ENCODE assay signal across 16 cellular contexts in the genomic region with DNA sequence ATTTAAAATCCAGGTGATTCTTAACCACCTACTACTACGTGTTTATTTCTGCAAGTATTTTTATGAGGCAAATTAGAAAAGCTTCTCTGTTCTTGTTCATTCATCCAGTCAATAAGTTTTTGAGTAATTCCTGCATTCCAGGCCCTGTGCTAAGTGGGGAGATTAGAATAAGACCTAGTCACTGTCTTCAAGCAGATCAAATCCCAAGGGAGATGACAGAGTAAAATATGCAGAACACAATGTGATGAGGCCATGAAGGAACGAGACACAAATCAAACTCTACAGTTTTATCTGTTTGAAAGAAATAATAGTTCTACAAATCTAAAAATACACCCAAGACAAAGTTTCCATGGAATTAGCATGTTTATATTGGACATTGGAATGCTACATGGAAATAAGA.
A peak's percentile ranks its signal among the peaks of the same experiment; 100 is the strongest.
DNase-seq lines count a peak whose midpoint lies in the region; ATAC-seq and TF ChIP-seq lines count a peak whose summit lies in the region.
"Had no signal": no experiment of that assay in that cellular context is flagged by ENCODE, and none has a peak within 500 bp of the region (broad histone marks: within the 10 kb centered on the region; RNA-seq: fewer than 3 reads in every experiment).

No MANE protein-coding gene starts in this region.

- WGBS in smooth muscle cell (ENCODE audit: low lambda C conversion rate) = 60% methylated on average over 2 of the region's 2 CpGs

- H3K79me2 ChIP-seq in smooth muscle cell (ENCODE audit: low read depth) = no peaks in the 10 kb centered on the region

- peaks cover 10% of the 10 kb centered on the region for H3F3A ChIP-seq in smooth muscle cell (ENCODE audit: low read depth)

- H3K27ac ChIP-seq in A673 (ENCODE audit: low read depth, low read length, poor library complexity, severe bottlenecking) = no peak overlapping the region
- H3K27ac ChIP-seq in ascending aorta = peak overlapping the region; percentile 43 to 66
- H3K27ac ChIP-seq in smooth muscle cell (ENCODE audit: low read depth) = peak overlapping the region; percentile 13
- H3K27ac ChIP-seq: 22Rv1, A549, BLaER1, HL-60 had no signal

- H2AFZ ChIP-seq in smooth muscle cell (ENCODE audit: low read depth) = no peak overlapping the region

- peak overlapping the region; percentile 15 for H3K4me2 ChIP-seq in smooth muscle cell
- H3K4me2 ChIP-seq: A549, BLaER1 had no signal

- CTCF ChIA-PET in A673 (lab: Charles Lee) = no interaction called here

- no peak overlapping the region for H3K4me3 ChIP-seq in A673 (ENCODE audit: low read depth, low read length, poor library complexity, severe bottlenecking)
- H3K4me3 ChIP-seq in ascending aorta = no peak overlapping the region
- H3K4me3 ChIP-seq in fibroblast of the aortic adventitia (ENCODE audit: low read depth, low read length) = no peak overlapping the region
- H3K4me3 ChIP-seq in smooth muscle cell = no peak overlapping the region
- H3K4me3 ChIP-seq: A549, BLaER1, GM23338 had no signal

- H3K4me1 ChIP-seq in A673 (ENCODE audit: insufficient read depth, low read length, poor library complexity, severe bottlenecking) = peaks cover 10% of the 10 kb centered on the region
- peaks cover 8 to 24% of the 10 kb centered on the region in 2 donors for H3K4me1 ChIP-seq in ascending aorta
- no peaks in the 10 kb centered on the region for H3K4me1 ChIP-seq in smooth muscle cell (ENCODE audit: low read depth)
- H3K4me1 ChIP-seq: A549, BLaER1, Caco-2 had no signal

- no peak overlapping the region for H3K9ac ChIP-seq in smooth muscle cell (ENCODE audit: low read depth)
- H3K9ac ChIP-seq: BLaER1 had no signal

- intact Hi-C loops in A673 (cut with micrococcal nuclease; ENCODE audit: unreplicated experiment) = no loop called here
- intact Hi-C loops in ascending aorta (cut with DNase I) = no loop called here

- H3K9me3 ChIP-seq in A673 (ENCODE audit: low read depth, low read length, poor library complexity, severe bottlenecking) (no peaks in the 10 kb centered on the region), ascending aorta (no peaks in the 10 kb centered on the region), smooth muscle cell (replicated peaks; ENCODE audit: low read depth) (no peaks in the 10 kb centered on the region)
- H3K9me3 ChIP-seq: A549, BLaER1, Caco-2 had no signal

- ATAC-seq in HG03097 (IDR thresholded peaks at IDR 0.05; ENCODE audit: low FRiP score, unreplicated experiment) (no peak), left lobe of liver (no peak)
- ATAC-seq: A549; CD8-positive, alpha-beta T cell; GM23338 had no signal

- TF ChIP-seq CTCF in A673 (conservative IDR thresholded peaks at IDR 0.05; ENCODE audit: low read depth, low read length) = no peak
- no peak for TF ChIP-seq CTCF in ascending aorta (IDR thresholded peaks at IDR 0.05)
- TF ChIP-seq CTCF in fibroblast of the aortic adventitia (IDR thresholded peaks at IDR 0.05; ENCODE audit: insufficient read depth, low read length) = no peak
- TF ChIP-seq CTCF in smooth muscle cell (IDR thresholded peaks at IDR 0.05; ENCODE audit: borderline replicate concordance, insufficient read depth, poor library complexity, severe bottlenecking) = no peak

- BruUV-seq in A673 (replicated peaks; lab: Mats Ljungman, UMichigan) = no TSS peak

- H3K27me3 ChIP-seq in A673 (replicated peaks; ENCODE audit: insufficient read depth, low read depth, low read length, poor library complexity) (no peaks in the 10 kb centered on the region), ascending aorta (no peaks in the 10 kb centered on the region), smooth muscle cell (ENCODE audit: low read depth) (no peaks in the 10 kb centered on the region)
- H3K27me3 ChIP-seq: BLaER1 had no signal

- no peaks in the 10 kb centered on the region for H3K36me3 ChIP-seq in A673 (ENCODE audit: insufficient read depth, low read length, poor library complexity, severe bottlenecking)
- no peaks in the 10 kb centered on the region for H3K36me3 ChIP-seq in ascending aorta
- H3K36me3 ChIP-seq in smooth muscle cell (ENCODE audit: low read depth) = no peaks in the 10 kb centered on the region
- H3K36me3 ChIP-seq: BLaER1 had no signal

- DNase-seq in A673 (ENCODE audit: low spot score) (peak; percentile 59), ascending aorta (ENCODE audit: low spot score in 2 of 2) (no peak), fibroblast of the aortic adventitia (ENCODE audit: low read depth) (peak; percentile 30), smooth muscle cell (lab: John Stamatoyannopoulos, UW; ENCODE audit: unreplicated experiment) (no peak), NCI-H1694 (lab: John Stamatoyannopoulos, UW) (no peak), left lobe of liver (ENCODE audit: low spot score) (no peak), NCI-H1417 (lab: John Stamatoyannopoulos, UW) (no peak)
- DNase-seq: Caco-2; CD8-positive, alpha-beta T cell; HCEC 1CT had no signal

- no peaks in the 10 kb centered on the region for H4K20me1 ChIP-seq in smooth muscle cell (ENCODE audit: low read depth)
- H4K20me1 ChIP-seq: BLaER1 had no signal

- POLR2A ChIA-PET in A673 (lab: Charles Lee; ENCODE audit: low non-redundant PET) = no interaction called here

Comparison
In these comparisons a context has a peak if more than half of its experiments do, and no peak if none do; other contexts are left out.
1. DNase-seq: peak in A673 (single experiment) and fibroblast of the aortic adventitia (single experiment); none in ascending aorta (0 of 2), smooth muscle cell (single experiment), NCI-H1694 (single experiment), left lobe of liver (single experiment) and NCI-H1417 (0 of 3).